ENCODE assay signal across 21 cellular contexts in genomic region chr2:108908717-108909077, GRCh38.
"Had no signal": no experiment of that assay in that cellular context is flagged by ENCODE, and none has a peak within 500 bp of the region (broad histone marks: within the 10 kb centered on the region; RNA-seq: fewer than 3 reads in every experiment).

No MANE protein-coding gene starts in this region.

- H3K36me3 ChIP-seq: brain microvascular endothelial cell, esophagus muscularis mucosa, heart right ventricle, left ventricle myocardium inferior, spleen, upper lobe of left lung had no signal

- H3K4me3 ChIP-seq: esophagus muscularis mucosa, heart right ventricle, left ventricle myocardium inferior, mucosa of descending colon, spleen, upper lobe of left lung had no signal

- H3K27me3 Mint-ChIP-seq: stimulated activated naive CD8-positive, alpha-beta T cell treated with anti-CD3 and anti-CD28 coated beads, Interleukin-15, Interleukin-2, amounts not matched to agents 100 ng/mL and 50 ng/mL, for 24 hours had no signal

- H3K4me3 Mint-ChIP-seq: activated naive CD4-positive, alpha-beta T cell treated with anti-CD3 and anti-CD28 coated beads, Interleukin-2, amount 10 ng/mL, durations not matched to agents 7 days and 5 days; activated T-cell treated with anti-CD3 and anti-CD28 coated beads, Interleukin-2, amount 50 U/mL, for 72 hours; natural killer cell treated with Interleukin-12 subunit alpha and Interleukin-12 subunit beta and Interleukin-15 and Interleukin-18, amount 100 ng/mL, for 72 hours; stimulated activated effector memory CD8-positive, alpha-beta T cell treated with anti-CD3 and anti-CD28 coated beads, Interleukin-12 subunit alpha, Interleukin-12 subunit beta, amount 100 ng/mL, for 72 hours; stimulated activated naive CD8-positive, alpha-beta T cell treated with anti-CD3 and anti-CD28 coated beads, Interleukin-15, Interleukin-2, amounts not matched to agents 100 ng/mL and 50 ng/mL, for 24 hours had no signal

- DNase-seq: activated CD4-positive, alpha-beta T cell treated with anti-CD3 and anti-CD28 coated beads for 4 hours; activated CD4-positive, alpha-beta T cell treated with anti-CD3 and anti-CD28 coated beads, Interleukin-2, amount 50 U/mL, for 4 hours; activated naive CD4-positive, alpha-beta T cell treated with anti-CD3 and anti-CD28 coated beads, Interleukin-2, amount 10 ng/mL, durations not matched to agents 7 days and 5 days; activated T-cell treated with anti-CD3 and anti-CD28 coated beads for 4 hours; activated T-cell treated with anti-CD3 and anti-CD28 coated beads, Interleukin-2, amount 50 U/mL, for 72 hours; amniotic stem cell; brain microvascular endothelial cell; caudate nucleus; foreskin melanocyte; heart right ventricle; kidney glomerular epithelial cell; left ventricle myocardium inferior; right cardiac atrium; stimulated activated CD4-positive, alpha-beta T cell treated with anti-CD3 and anti-CD28 coated beads, Interleukin-2, amount 100 ng/mL, for 48 hours; upper lobe of left lung had no signal

- ATAC-seq: activated T-cell treated with anti-CD3 and anti-CD28 coated beads, Interleukin-2, amount 50 U/mL, for 72 hours; heart right ventricle; mucosa of descending colon; natural killer cell treated with Interleukin-12 subunit alpha and Interleukin-12 subunit beta and Interleukin-15 and Interleukin-18, amount 100 ng/mL, for 72 hours; right cardiac atrium; stimulated activated effector memory CD8-positive, alpha-beta T cell treated with anti-CD3 and anti-CD28 coated beads, Interleukin-12 subunit alpha, Interleukin-12 subunit beta, amount 100 ng/mL, for 72 hours had no signal

- H3K36me3 Mint-ChIP-seq: activated naive CD4-positive, alpha-beta T cell treated with anti-CD3 and anti-CD28 coated beads, Interleukin-2, amount 10 ng/mL, durations not matched to agents 7 days and 5 days; natural killer cell treated with Interleukin-12 subunit alpha and Interleukin-12 subunit beta and Interleukin-15 and Interleukin-18, amount 100 ng/mL, for 72 hours; stimulated activated effector memory CD8-positive, alpha-beta T cell treated with anti-CD3 and anti-CD28 coated beads, Interleukin-12 subunit alpha, Interleukin-12 subunit beta, amount 100 ng/mL, for 72 hours had no signal

- H3K9me3 Mint-ChIP-seq: activated naive CD4-positive, alpha-beta T cell treated with anti-CD3 and anti-CD28 coated beads, Interleukin-2, amount 10 ng/mL, durations not matched to agents 7 days and 5 days; activated T-cell treated with anti-CD3 and anti-CD28 coated beads, Interleukin-2, amount 50 U/mL, for 72 hours; natural killer cell treated with Interleukin-12 subunit alpha and Interleukin-12 subunit beta and Interleukin-15 and Interleukin-18, amount 100 ng/mL, for 72 hours; stimulated activated effector memory CD8-positive, alpha-beta T cell treated with anti-CD3 and anti-CD28 coated beads, Interleukin-12 subunit alpha, Interleukin-12 subunit beta, amount 100 ng/mL, for 72 hours; stimulated activated naive CD8-positive, alpha-beta T cell treated with anti-CD3 and anti-CD28 coated beads, Interleukin-15, Interleukin-2, amounts not matched to agents 100 ng/mL and 50 ng/mL, for 24 hours had no signal

- H3K27me3 ChIP-seq: brain microvascular endothelial cell, esophagus muscularis mucosa, upper lobe of left lung had no signal

- H3K27ac Mint-ChIP-seq: activated naive CD4-positive, alpha-beta T cell treated with anti-CD3 and anti-CD28 coated beads, Interleukin-2, amount 10 ng/mL, durations not matched to agents 7 days and 5 days; activated T-cell treated with anti-CD3 and anti-CD28 coated beads, Interleukin-2, amount 50 U/mL, for 72 hours; natural killer cell treated with Interleukin-12 subunit alpha and Interleukin-12 subunit beta and Interleukin-15 and Interleukin-18, amount 100 ng/mL, for 72 hours; stimulated activated effector memory CD8-positive, alpha-beta T cell treated with anti-CD3 and anti-CD28 coated beads, Interleukin-12 subunit alpha, Interleukin-12 subunit beta, amount 100 ng/mL, for 72 hours; stimulated activated naive CD8-positive, alpha-beta T cell treated with anti-CD3 and anti-CD28 coated beads, Interleukin-15, Interleukin-2, amounts not matched to agents 100 ng/mL and 50 ng/mL, for 24 hours had no signal

- H3K4me1 Mint-ChIP-seq: activated naive CD4-positive, alpha-beta T cell treated with anti-CD3 and anti-CD28 coated beads, Interleukin-2, amount 10 ng/mL, durations not matched to agents 7 days and 5 days; stimulated activated effector memory CD8-positive, alpha-beta T cell treated with anti-CD3 and anti-CD28 coated beads, Interleukin-12 subunit alpha, Interleukin-12 subunit beta, amount 100 ng/mL, for 72 hours had no signal
